In genomic region chr17:17752822-17753448, GRCh38 we compare ENCODE assay signal across 7 cellular contexts.
DNase-seq lines count a peak whose midpoint lies in the region; ATAC-seq and TF ChIP-seq lines count a peak whose summit lies in the region.

No MANE protein-coding gene starts in this region.

- H3K27me3 Mint-ChIP-seq in HFFc6 (ENCODE audit: insufficient read depth), result peaks cover 2% of the 10 kb centered on the region; the same call in 1 of the 2 replicates
- no peaks in the 10 kb centered on the region for H3K27me3 Mint-ChIP-seq in activated naive CD8-positive, alpha-beta T cell
- no peaks in the 10 kb centered on the region for H3K27me3 Mint-ChIP-seq in stimulated activated naive CD8-positive, alpha-beta T cell treated with anti-CD3 and anti-CD28 coated beads, Interleukin-15, amount 100 ng/mL, for 72 hours

- peaks cover 48% of the 10 kb centered on the region for H3K4me1 Mint-ChIP-seq in HFFc6 (ENCODE audit: low read depth)
- peaks cover 85% of the 10 kb centered on the region for H3K4me1 Mint-ChIP-seq in activated naive CD8-positive, alpha-beta T cell (ENCODE audit: low read depth)
- H3K4me1 Mint-ChIP-seq in stimulated activated naive CD8-positive, alpha-beta T cell treated with anti-CD3 and anti-CD28 coated beads, Interleukin-15, amount 100 ng/mL, for 72 hours, result peaks cover 98% of the 10 kb centered on the region

- H3K27ac Mint-ChIP-seq in HFFc6, result peak overlapping the region; percentile 95
- H3K27ac Mint-ChIP-seq in activated naive CD8-positive, alpha-beta T cell, result peak overlapping the region; percentile 94
- peak overlapping the region; percentile 93 to 98 for H3K27ac Mint-ChIP-seq in stimulated activated naive CD8-positive, alpha-beta T cell treated with anti-CD3 and anti-CD28 coated beads, Interleukin-15, amount 100 ng/mL, for 72 hours

- ATAC-seq in stimulated activated naive CD8-positive, alpha-beta T cell treated with anti-CD3 and anti-CD28 coated beads, Interleukin-15, amount 100 ng/mL, for 72 hours, result peak; percentile 2

- no peaks in the 10 kb centered on the region for H3K36me3 Mint-ChIP-seq in HFFc6 (ENCODE audit: low read depth)
- H3K36me3 Mint-ChIP-seq in activated naive CD8-positive, alpha-beta T cell, result no peaks in the 10 kb centered on the region

- DNase-seq in HFFc6 (no peak), NCI-H82 (lab: John Stamatoyannopoulos, UW) (no peak), Kasumi-1 (lab: John Stamatoyannopoulos, UW) (no peak), HuH-7.5 (ENCODE audit: low spot score) (no peak)
- DNase-seq in stimulated activated naive CD8-positive, alpha-beta T cell treated with anti-CD3 and anti-CD28 coated beads, Interleukin-15, amount 100 ng/mL, for 72 hours, result no peak

- peak overlapping the region; percentile 42; the same call in 1 of the 2 replicates for H3K4me3 ChIP-seq in iPS-18c (ENCODE audit: insufficient read depth, low read depth, low read length)

- peak overlapping the region; percentile 90 for H3K4me3 Mint-ChIP-seq in HFFc6
- peak overlapping the region; percentile 95 for H3K4me3 Mint-ChIP-seq in activated naive CD8-positive, alpha-beta T cell
- H3K4me3 Mint-ChIP-seq in stimulated activated naive CD8-positive, alpha-beta T cell treated with anti-CD3 and anti-CD28 coated beads, Interleukin-15, amount 100 ng/mL, for 72 hours, result peak overlapping the region; percentile 89

- TF ChIP-seq CTCF in HFFc6 (IDR thresholded peaks at IDR 0.05), result no peak

- no peaks in the 10 kb centered on the region for H3K9me3 Mint-ChIP-seq in HFFc6
- H3K9me3 Mint-ChIP-seq in activated naive CD8-positive, alpha-beta T cell (ENCODE audit: low read depth), result no peaks in the 10 kb centered on the region
- no peaks in the 10 kb centered on the region for H3K9me3 Mint-ChIP-seq in stimulated activated naive CD8-positive, alpha-beta T cell treated with anti-CD3 and anti-CD28 coated beads, Interleukin-15, amount 100 ng/mL, for 72 hours

- H3K9me3 ChIP-seq in iPS-18c (ENCODE audit: control insufficient read depth, insufficient read depth, low read length), result no peaks in the 10 kb centered on the region
